Comparison of ENCODE assay signal across 9 cellular contexts in the genomic region with DNA sequence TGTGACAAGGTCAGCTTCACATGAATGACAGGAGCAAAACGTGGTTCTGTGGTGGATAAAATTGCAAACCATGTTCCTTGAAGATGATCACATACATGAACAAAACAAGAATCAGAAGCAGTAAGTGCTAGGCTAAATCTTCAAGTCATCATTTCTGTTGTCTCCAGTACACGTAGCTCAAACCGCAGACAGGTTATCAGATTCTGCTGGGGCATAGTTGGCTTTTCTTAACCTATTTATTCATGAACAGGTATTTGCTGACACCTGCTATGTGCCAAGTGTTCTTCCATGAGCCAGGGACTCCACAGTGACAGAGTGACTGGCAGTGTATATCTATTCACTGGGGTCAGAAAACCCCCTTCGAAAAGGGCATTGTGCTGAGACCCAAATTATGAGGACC.
"Had no signal": no experiment of that assay in that cellular context is flagged by ENCODE, and none has a peak within 500 bp of the region (broad histone marks: within the 10 kb centered on the region; RNA-seq: fewer than 3 reads in every experiment).

No MANE protein-coding gene starts in this region.

- H3K4me1 ChIP-seq: tibial artery, uterus had no signal

- H3K27ac ChIP-seq: cardiac muscle cell, pancreas, tibial artery, uterus had no signal

- H3K36me3 ChIP-seq: cardiac muscle cell, uterus had no signal

- H3K27ac Mint-ChIP-seq: activated CD4-positive, alpha-beta T cell treated with anti-CD3 and anti-CD28 coated beads, Interleukin-2, amount 10 ng/mL, durations not matched to agents 7 days and 5 days; T-helper 1 cell treated with Interleukin-12 subunit alpha and Interleukin-12 subunit beta and Interleukin-4 antibody, amounts not matched to agents 30 μg/mL and 1 μg/mL, for 36 hours had no signal

- H3K27me3 Mint-ChIP-seq: activated B cell treated with CpG ODN at 0.5 μM for 24 hours; activated CD4-positive, alpha-beta T cell treated with anti-CD3 and anti-CD28 coated beads, Interleukin-2, amount 10 ng/mL, durations not matched to agents 7 days and 5 days had no signal

- DNase-seq: activated B cell treated with CpG ODN at 0.5 μM for 24 hours; activated CD4-positive, alpha-beta T cell treated with anti-CD3 and anti-CD28 coated beads, Interleukin-2, amount 10 ng/mL, durations not matched to agents 7 days and 5 days; activated T-cell treated with anti-CD3 and anti-CD28 coated beads, Interleukin-2, amount 50 U/mL, for 48 hours; kidney; pancreas; tibial artery; uterus had no signal

- H3K9me3 Mint-ChIP-seq: activated B cell treated with CpG ODN at 0.5 μM for 24 hours; activated CD4-positive, alpha-beta T cell treated with anti-CD3 and anti-CD28 coated beads, Interleukin-2, amount 10 ng/mL, durations not matched to agents 7 days and 5 days; T-helper 1 cell treated with Interleukin-12 subunit alpha and Interleukin-12 subunit beta and Interleukin-4 antibody, amounts not matched to agents 30 μg/mL and 1 μg/mL, for 36 hours had no signal

- H3K4me3 ChIP-seq: cardiac muscle cell, pancreas, tibial artery, uterus had no signal

- H3K9me3 ChIP-seq: pancreas, tibial artery, uterus had no signal

- H3K27me3 ChIP-seq: cardiac muscle cell, pancreas, tibial artery, uterus had no signal

- H3K4me3 Mint-ChIP-seq: activated CD4-positive, alpha-beta T cell treated with anti-CD3 and anti-CD28 coated beads, Interleukin-2, amount 10 ng/mL, durations not matched to agents 7 days and 5 days; T-helper 1 cell treated with Interleukin-12 subunit alpha and Interleukin-12 subunit beta and Interleukin-4 antibody, amounts not matched to agents 30 μg/mL and 1 μg/mL, for 36 hours had no signal
